In the genomic region with DNA sequence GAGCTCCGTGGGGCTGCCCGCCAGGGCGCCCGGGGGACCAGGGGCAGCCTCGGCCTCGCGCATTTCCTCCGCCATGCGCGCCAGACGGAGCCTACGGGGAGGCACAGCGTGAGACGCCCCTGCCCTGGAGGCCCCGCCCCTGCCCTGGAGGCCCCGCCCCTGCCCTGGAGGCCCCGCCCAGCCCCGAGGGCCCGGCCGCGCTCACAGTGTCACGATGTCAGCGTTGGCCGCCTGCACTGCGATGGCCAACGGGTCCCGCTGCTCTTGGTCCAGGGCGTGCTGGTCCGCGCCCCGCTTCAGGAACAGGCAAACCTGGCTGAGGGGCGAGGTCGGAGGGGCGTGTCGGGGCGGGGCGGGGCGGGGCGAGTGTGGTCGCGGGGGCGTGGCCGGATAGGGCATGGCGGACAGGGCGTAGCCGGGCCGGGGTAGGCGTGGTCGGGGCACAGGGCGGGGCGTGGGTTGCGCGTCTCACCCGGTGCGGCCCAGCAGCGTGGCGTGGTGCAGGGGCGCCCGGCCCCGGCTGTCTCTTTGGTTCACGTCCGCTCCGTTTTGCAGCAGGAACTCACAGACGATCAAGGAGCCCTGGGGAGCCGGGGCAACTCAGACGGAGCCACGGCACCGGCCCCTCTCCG, we compare ENCODE assay signal across 19 cellular contexts. TPM values are rescaled to one million over a fixed set of nuclear protein-coding genes. Genes with fewer than 3 reads are reported as not detected.
DNase-seq lines count a peak whose midpoint lies in the region; ATAC-seq, FAIRE-seq and TF ChIP-seq lines count a peak whose summit lies in the region.
"Had no signal": no experiment of that assay in that cellular context is flagged by ENCODE, and none has a peak within 500 bp of the region (broad histone marks: within the 10 kb centered on the region; RNA-seq: fewer than 3 reads in every experiment).

No MANE protein-coding gene starts in this region.

- H3K9me3 ChIP-seq in right cardiac atrium (ENCODE audit: control insufficient read depth, low read length) (no peaks in the 10 kb centered on the region), upper lobe of right lung (no peaks in the 10 kb centered on the region), small intestine (ENCODE audit: control insufficient read depth, low read depth) (no peaks in the 10 kb centered on the region)
- H3K9me3 ChIP-seq: right atrium auricular region, uterus had no signal

- peak in 1 of 2 donors; percentile 21 for ATAC-seq in right cardiac atrium
- no peak for ATAC-seq in Right ventricle myocardium superior (ENCODE audit: poor library complexity)
- ATAC-seq in upper lobe of right lung, result peak; percentile 5
- ATAC-seq in GM21717 (IDR thresholded peaks at IDR 0.05; ENCODE audit: unreplicated experiment), result no peak
- ATAC-seq: activated T-helper 17 cell treated with anti-CD3 and anti-CD28 coated beads, Interleukin-2, amount 50 U/mL, for 72 hours; naive thymus-derived CD4-positive, alpha-beta T cell had no signal

- no peak overlapping the region for H3K27ac ChIP-seq in right cardiac atrium (ENCODE audit: low read length)
- peak overlapping the region; percentile 65; the same call in 1 of the 2 replicates for H3K27ac ChIP-seq in RWPE1
- H3K27ac ChIP-seq in upper lobe of right lung, result no peak overlapping the region
- no peak overlapping the region for H3K27ac ChIP-seq in small intestine (ENCODE audit: low read depth in 1 of 2, low read length in 1 of 2)
- H3K27ac ChIP-seq: right atrium auricular region, uterus had no signal

- H3K27me3 ChIP-seq in right cardiac atrium (ENCODE audit: control insufficient read depth, insufficient read depth) (no peaks in the 10 kb centered on the region), upper lobe of right lung (no peaks in the 10 kb centered on the region), small intestine (ENCODE audit: control insufficient read depth in 2 of 2, insufficient read depth in 2 of 2, low read length in 2 of 2) (no peaks in the 10 kb centered on the region)
- H3K27me3 ChIP-seq: right atrium auricular region, uterus had no signal

- H3K4me3 ChIP-seq in right cardiac atrium (ENCODE audit: low read length) (no peak overlapping the region), upper lobe of right lung (no peak overlapping the region), small intestine (ENCODE audit: low read depth in 1 of 2, low read length in 2 of 2) (no peak overlapping the region)
- H3K4me3 ChIP-seq: right atrium auricular region, uterus had no signal

- TF ChIP-seq CTCF in RWPE1 (conservative IDR thresholded peaks at IDR 0.05; ENCODE audit: low read depth) (no peak), upper lobe of right lung (IDR thresholded peaks at IDR 0.05) (no peak)

- CTCF ChIA-PET in RWPE1 (lab: Yijun Ruan, JAX), result interaction anchor here (0.6 kb wide), 1 partner anchor 119 kb away, joined by 3 read pairs; no protein-coding TSS in a partner anchor

- DNase-seq in right cardiac atrium (peak; percentile 24 to 70 (median 66)), Right ventricle myocardium superior (no peak), RWPE1 (ENCODE audit: low spot score) (no peak), iPS-NIHi11 (ENCODE audit: low spot score) (peak; percentile 87), upper lobe of right lung (no peak), small intestine (no peak)
- DNase-seq in NK-92 treated with Interleukin-12 subunit alpha and Interleukin-12 subunit beta, amount 100 ng/mL, for 24 hours (lab: John Stamatoyannopoulos, UW), result no peak
- DNase-seq: activated CD4-positive, alpha-beta T cell treated with anti-CD3 and anti-CD28 coated beads for 48 hours; foreskin melanocyte; HCEC 1CT; MV-4-11; naive thymus-derived CD4-positive, alpha-beta T cell; NCI-H187; SIG-M5 had no signal

- intact Hi-C loops in right cardiac atrium (cut with DNase I) (loop anchor here in 3 of 4 donors (5.0 to 10.0 kb wide), 2 partner anchors 169 to 171 kb away; no protein-coding TSS in a partner anchor), Right ventricle myocardium superior (cut with DNase I) (loop anchor here (5.0 kb wide), 1 partner anchor 171 kb away; no protein-coding TSS in a partner anchor), upper lobe of right lung (cut with DNase I) (no loop called here)

- no peak for FAIRE-seq in small intestine (lab: Jason Lieb, UNC)
- FAIRE-seq: GM18507 had no signal

- 75% methylated on average over 69 of the region's 69 CpGs for WGBS in right cardiac atrium
- WGBS in small intestine, 3 donors, result 79 to 84% (median 82%) methylated on average over 40 to 69 of the region's 69 CpGs

- H3K36me3 ChIP-seq in upper lobe of right lung (no peaks in the 10 kb centered on the region), small intestine (ENCODE audit: control insufficient read depth in 2 of 2, insufficient read depth in 2 of 2, low read length in 2 of 2) (peaks cover 0 to 4% of the 10 kb centered on the region in 2 donors)
- H3K36me3 ChIP-seq: uterus had no signal

- H3K4me1 ChIP-seq in right cardiac atrium (ENCODE audit: control insufficient read depth, insufficient read depth, low read length) (no peaks in the 10 kb centered on the region), upper lobe of right lung (no peaks in the 10 kb centered on the region), small intestine (ENCODE audit: control insufficient read depth in 2 of 2, insufficient read depth in 1 of 2, low read depth in 1 of 2, low read length in 1 of 2) (no peaks in the 10 kb centered on the region)

- POLR2A ChIA-PET in RWPE1 (lab: Yijun Ruan, JAX; ENCODE audit: low non-redundant PET), result interaction anchor here (0.7 kb wide), 1 partner anchor 171 kb away, joined by 3 read pairs; no protein-coding TSS in a partner anchor

RNA-seq across cellular contexts. Expression of gene SCNN1D, which starts 13.5 kb away (rescaled TPM):
- total RNA-seq in right cardiac atrium (1 to 10 TPM; 2.7 to 6.2 (median 4.8) TPM), Right ventricle myocardium superior (2.6 TPM), upper lobe of right lung (3.6 TPM)
- polyA plus RNA-seq in right cardiac atrium (3.4 TPM), small intestine (10 to 100 TPM in 2 of 3 donors, 1 to 10 TPM in 1; 6.5 to 37.1 (median 27.8) TPM)
- polyA plus RNA-seq: naive thymus-derived CD4-positive, alpha-beta T cell had no signal

RNA-seq across cellular contexts. Expression of gene ACAP3, which starts 14.0 kb away (rescaled TPM):
- 10 to 100 TPM; 33.1 to 61.8 (median 42.8) TPM for total RNA-seq in right cardiac atrium
- polyA plus RNA-seq in right cardiac atrium, result 37.4 TPM
- total RNA-seq in Right ventricle myocardium superior, result 56.3 TPM
- total RNA-seq in upper lobe of right lung, result 55.2 TPM
- 10 to 100 TPM; 28.6 to 71.1 (median 50.0) TPM for polyA plus RNA-seq in small intestine

RNA-seq across cellular contexts. Expression of gene PUSL1, which starts 14.7 kb away (rescaled TPM):
- total RNA-seq in right cardiac atrium (10 to 100 TPM; 11.3 to 14.1 (median 12.5) TPM), Right ventricle myocardium superior (10.6 TPM), upper lobe of right lung (14.2 TPM)
- polyA plus RNA-seq in right cardiac atrium (13.1 TPM), small intestine (10 to 100 TPM; 16.8 to 22.7 (median 20.0) TPM)

RNA-seq across cellular contexts. Expression of gene UBE2J2, which starts 20.1 kb away (rescaled TPM):
- total RNA-seq in right cardiac atrium, result 10 to 100 TPM; 34.9 to 41.2 (median 37.1) TPM
- 38.4 TPM for polyA plus RNA-seq in right cardiac atrium
- 34.7 TPM for total RNA-seq in Right ventricle myocardium superior
- 52.5 TPM for total RNA-seq in upper lobe of right lung
- 10 to 100 TPM; 56.2 to 67.0 (median 65.1) TPM for polyA plus RNA-seq in small intestine

RNA-seq across cellular contexts. Expression of gene INTS11, which starts 30.7 kb away (rescaled TPM):
- total RNA-seq in right cardiac atrium, result 10 to 100 TPM; 53.1 to 61.7 (median 58.7) TPM
- 70.3 TPM for polyA plus RNA-seq in right cardiac atrium
- total RNA-seq in Right ventricle myocardium superior, result 70.9 TPM
- 81.9 TPM for total RNA-seq in upper lobe of right lung
- polyA plus RNA-seq in small intestine, result 100 to 1,000 TPM in 2 of 3 donors, 10 to 100 TPM in 1; 94.9 to 331 (median 245) TPM

Comparison
In these comparisons a context has a peak if more than half of its experiments do, and no peak if none do; other contexts are left out.
1. DNase-seq: peak in right cardiac atrium (3 of 3) and iPS-NIHi11 (single experiment); none in Right ventricle myocardium superior (single experiment), RWPE1 (single experiment), upper lobe of right lung (single experiment), NK-92 treated with Interleukin-12 subunit alpha and Interleukin-12 subunit beta, amount 100 ng/mL, for 24 hours (single experiment) and small intestine (single experiment).